ENCODE assay signal across 8 cellular contexts in the genomic region with DNA sequence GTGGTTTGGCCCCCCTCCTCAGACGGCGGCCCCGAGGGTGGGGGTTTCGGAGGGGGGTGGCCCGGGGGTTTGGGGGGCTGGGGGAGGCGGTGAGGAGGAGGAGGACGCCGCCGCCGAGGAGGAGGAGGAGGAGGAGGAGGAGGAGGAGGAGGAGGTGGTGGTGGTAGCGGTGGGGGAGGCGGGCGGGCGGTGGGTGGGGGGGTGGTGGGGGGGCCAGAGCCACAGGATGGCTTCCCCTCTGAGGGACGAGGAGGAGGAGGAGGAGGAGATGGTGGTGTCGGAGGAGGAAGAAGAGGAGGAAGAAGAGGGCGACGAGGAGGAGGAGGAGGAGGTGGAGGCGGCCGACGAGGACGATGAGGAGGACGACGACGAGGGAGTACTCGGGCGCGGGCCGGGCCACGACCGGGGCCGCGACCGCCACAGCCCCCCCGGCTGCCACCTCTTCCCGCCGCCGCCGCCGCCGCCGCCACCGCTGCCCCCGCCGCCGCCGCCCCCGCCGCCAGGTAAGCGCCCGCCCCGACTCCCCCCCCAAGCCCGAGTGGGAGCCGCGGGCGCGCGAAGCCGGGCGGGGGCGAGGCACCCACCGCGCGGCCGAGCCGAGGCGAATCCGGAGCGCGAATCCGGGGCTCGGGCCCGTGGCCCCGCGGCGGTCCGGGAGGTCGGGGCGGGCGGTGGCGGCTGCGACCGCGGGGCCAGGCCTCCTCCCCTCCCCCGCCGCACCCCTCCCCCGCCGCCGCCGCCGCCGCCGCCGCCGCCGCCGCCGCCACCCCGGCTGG. TPM values are rescaled to one million over a fixed set of nuclear protein-coding genes. Genes with fewer than 3 reads are reported as not detected.
DNase-seq lines count a peak whose midpoint lies in the region; ATAC-seq, FAIRE-seq and TF ChIP-seq lines count a peak whose summit lies in the region.

No MANE protein-coding gene starts in this region.

- H3K27ac ChIP-seq in RWPE2 (ENCODE audit: poor library complexity, severe bottlenecking) (peak overlapping the region; percentile 94), HepG2 (ENCODE audit: extremely low read length, insufficient read depth, low read length) (no peak overlapping the region)

- no peaks in the 10 kb centered on the region for H4K20me1 ChIP-seq in HepG2 (ENCODE audit: insufficient read depth, low read length)

- WGBS in HepG2 (ENCODE audit: low lambda C conversion rate) = 6% methylated on average over 28 of the region's 99 CpGs

- H3K9me3 ChIP-seq in RWPE2 (ENCODE audit: severe bottlenecking) = no peaks in the 10 kb centered on the region
- H3K9me3 ChIP-seq in HepG2 (ENCODE audit: low read length) = no peaks in the 10 kb centered on the region

- no peaks in the 10 kb centered on the region for H3K9me3 Mint-ChIP-seq in stimulated activated memory B cell treated with anti-CD40 and anti-IgM and Interleukin-4, amounts not matched to agents 10 μg/mL and 1 μg/mL and 100 μg/mL, for 72 hours

- H3K36me3 ChIP-seq in RWPE2 (ENCODE audit: low read depth) = peaks cover 29% of the 10 kb centered on the region
- no peaks in the 10 kb centered on the region for H3K36me3 ChIP-seq in HepG2 (replicated peaks in 1 of 2; ENCODE audit: control insufficient read depth in 1 of 2, insufficient read depth in 2 of 2, low read length in 2 of 2)

- H3K27ac Mint-ChIP-seq in stimulated activated memory B cell treated with anti-CD40 and anti-IgM and Interleukin-4, amounts not matched to agents 10 μg/mL and 1 μg/mL and 100 μg/mL, for 72 hours = peak overlapping the region; percentile 44

- no peak for TF ChIP-seq CTCF in GM20000 (IDR thresholded peaks at IDR 0.05; ENCODE audit: extremely low read depth, missing control alignments)
- TF ChIP-seq CTCF in RWPE2 (IDR thresholded peaks at IDR 0.05; ENCODE audit: poor library complexity, severe bottlenecking) = no peak
- no peak for TF ChIP-seq CTCF in astrocyte of the cerebellum (IDR thresholded peaks at IDR 0.05; ENCODE audit: low read depth, low read length, missing control alignments)
- TF ChIP-seq CTCF in HepG2 (CRISPR knock-in tag; IDR thresholded peaks at IDR 0.05) = no peak

- no peak overlapping the region; the same call in 1 of the 2 replicates for H3K4me2 ChIP-seq in HepG2 (ENCODE audit: low read depth, low read length)

- POLR2A ChIA-PET in HepG2 (lab: Yijun Ruan, JAX) = interaction anchor here (1.5 to 1.7 kb wide), 2 partner anchors 21 to 28 kb away, joined by 4 to 6 read pairs; a partner anchor contains a TSS

- H3K4me3 Mint-ChIP-seq in stimulated activated memory B cell treated with anti-CD40 and anti-IgM and Interleukin-4, amounts not matched to agents 10 μg/mL and 1 μg/mL and 100 μg/mL, for 72 hours = peak overlapping the region; percentile 71

- FAIRE-seq in HepG2 (lab: Jason Lieb, UNC) (no peak), GM12892 (lab: Jason Lieb, UNC) (no peak)

- peak overlapping the region; percentile 47 for H3K4me3 ChIP-seq in RWPE2 (ENCODE audit: severe bottlenecking)
- H3K4me3 ChIP-seq in astrocyte of the cerebellum (ENCODE audit: low read depth, low read length) = peak overlapping the region; percentile 84
- H3K4me3 ChIP-seq in HepG2 (replicated peaks in 1 of 3; ENCODE audit: insufficient read depth in 1 of 3, low read depth in 2 of 3, low read length in 3 of 3) = peak overlapping the region in 2 of 3 experiments; percentile 68 to 76; a peak in 3 of 6 replicates

- H3K27me3 Mint-ChIP-seq in stimulated activated memory B cell treated with anti-CD40 and anti-IgM and Interleukin-4, amounts not matched to agents 10 μg/mL and 1 μg/mL and 100 μg/mL, for 72 hours = peaks cover 5% of the 10 kb centered on the region

- BruUV-seq in HepG2 (replicated peaks; lab: Mats Ljungman, UMichigan) = no TSS peak

- H3K27me3 ChIP-seq in RWPE2 (ENCODE audit: insufficient read depth, poor library complexity, severe bottlenecking) (no peaks in the 10 kb centered on the region), HepG2 (ENCODE audit: control insufficient read depth in 1 of 2, insufficient read depth in 2 of 2, low read length in 2 of 2) (peaks cover 1 to 22% of the 10 kb centered on the region in 2 experiments; a peak in 2 of 5 replicates)

- peak; percentile 55 for DNase-seq in GM20000 (ENCODE audit: low spot score)
- no peak for DNase-seq in RWPE2 (ENCODE audit: low spot score)
- DNase-seq in astrocyte of the cerebellum (ENCODE audit: low read depth) = no peak
- DNase-seq in HepG2 (ENCODE audit: low spot score) = no peak
- no peak for DNase-seq in GM12892 (ENCODE audit: insufficient read length)

- no peak for TF ChIP-seq POLR2A in HepG2 (IDR thresholded peaks at IDR 0.05; ENCODE audit: insufficient read depth in 1 of 2, low read depth in 2 of 2, low read length in 2 of 2)
- no peak for TF ChIP-seq POLR2A in GM12892 (IDR thresholded peaks at IDR 0.05; ENCODE audit: low read depth, low read length)

- H3K36me3 Mint-ChIP-seq in stimulated activated memory B cell treated with anti-CD40 and anti-IgM and Interleukin-4, amounts not matched to agents 10 μg/mL and 1 μg/mL and 100 μg/mL, for 72 hours = no peaks in the 10 kb centered on the region

- H3K4me1 ChIP-seq in RWPE2 (ENCODE audit: insufficient read depth, poor library complexity, severe bottlenecking) = peaks cover 27% of the 10 kb centered on the region
- peaks cover 58% of the 10 kb centered on the region for H3K4me1 ChIP-seq in HepG2 (ENCODE audit: insufficient read depth, low read length)

- H3K4me1 Mint-ChIP-seq in stimulated activated memory B cell treated with anti-CD40 and anti-IgM and Interleukin-4, amounts not matched to agents 10 μg/mL and 1 μg/mL and 100 μg/mL, for 72 hours = no peaks in the 10 kb centered on the region

- ATAC-seq in RWPE2 (ENCODE audit: low read depth) = no peak
- ATAC-seq in HepG2 = no peak
- ATAC-seq in stimulated activated memory B cell treated with anti-CD40 and anti-IgM and Interleukin-4, amounts not matched to agents 10 μg/mL and 1 μg/mL and 100 μg/mL, for 72 hours = no peak
- ATAC-seq in HG02588 (IDR thresholded peaks at IDR 0.05; ENCODE audit: unreplicated experiment) = no peak
- ATAC-seq in GM19324 (IDR thresholded peaks at IDR 0.05; ENCODE audit: low FRiP score, unreplicated experiment) = no peak

- TF ChIP-seq EP300 in HepG2 (IDR thresholded peaks at IDR 0.05; ENCODE audit: low read depth in 2 of 2, low read length in 2 of 2) (no peak), HepG2 (CRISPR knock-in tag; IDR thresholded peaks at IDR 0.05; ENCODE audit: borderline replicate concordance) (no peak)

- no peak overlapping the region for H3K9ac ChIP-seq in HepG2 (ENCODE audit: insufficient read depth, low read depth, low read length)

- H3K79me2 ChIP-seq in HepG2 (ENCODE audit: insufficient read depth, low read length) = no peaks in the 10 kb centered on the region

- CTCF ChIA-PET in HepG2 (lab: Yijun Ruan, JAX; ENCODE audit: low intra/inter-chr PET ratio, low total read pairs) = no interaction called here

- no peak overlapping the region for H2AFZ ChIP-seq in HepG2 (ENCODE audit: low read length)

- intact Hi-C loops in HepG2 (cut with micrococcal nuclease; ENCODE audit: unreplicated experiment) = no loop called here

- in situ Hi-C loops in astrocyte of the cerebellum (cut with HindIII; ENCODE audit: low sequenced_read_pairs) (no loop called here), HepG2 (cut with HindIII; ENCODE audit: extremely low pct_ligation_motif_present, low pct_unique_long_range_greater_than_20kb) (no loop called here)

- no peak for TF ChIP-seq RAD21 in HepG2 (CRISPR knock-in tag; IDR thresholded peaks at IDR 0.05)

RNA-seq across cellular contexts. Expression of a gene that starts 3.8 kb away (rescaled TPM):
- total RNA-seq in HepG2 (2016; rRNA removed; fragmentation: Illumina TruSeq; extraction: Trizol) = 3.3 and 3.7 TPM in 2 replicates
- 0.20 and 0.53 TPM in 2 replicates for total RNA-seq in HepG2 (2016; cell fraction: cytosol; rRNA removed; fragmentation: Illumina TruSeq; extraction: Trizol; ENCODE audit: low read depth)
- total RNA-seq in HepG2 (2016; cell fraction: insoluble cytoplasmic fraction; rRNA removed; fragmentation: Illumina TruSeq; extraction: Trizol) = 1.6 and 3.6 TPM in 2 replicates
- 1.1 and 3.2 TPM in 2 replicates for total RNA-seq in HepG2 (2016; cell fraction: membrane; rRNA removed; fragmentation: Illumina TruSeq; extraction: Trizol)
- 4.7 and 9.3 TPM in 2 replicates for total RNA-seq in HepG2 (2016; cell fraction: nucleus; rRNA removed; fragmentation: Illumina TruSeq; extraction: Trizol)
- polyA plus RNA-seq in HepG2 (2011; rRNA removed) = 2.7 and 3.3 TPM in 2 replicates
- 1.8 and 1.9 TPM in 2 replicates for polyA plus RNA-seq in HepG2 (2011; cell fraction: cytosol; rRNA removed)
- 21.5 and 21.6 TPM in 2 replicates for polyA plus RNA-seq in HepG2 (2011; cell fraction: nucleus; rRNA removed)
- polyA plus RNA-seq in HepG2 (2012) = 6.4 and 10.0 TPM in 2 replicates
- 0.57 and 0.75 TPM in 2 replicates for polyA plus RNA-seq in HepG2 (2016; cell fraction: cytosol; fragmentation: Illumina TruSeq; extraction: Trizol; ENCODE audit: low read depth)
- 1.8 and 5.2 TPM in 2 replicates for polyA plus RNA-seq in HepG2 (2016; cell fraction: insoluble cytoplasmic fraction; fragmentation: Illumina TruSeq; extraction: Trizol; ENCODE audit: low read depth)
- polyA plus RNA-seq in HepG2 (2016; cell fraction: membrane; fragmentation: Illumina TruSeq; extraction: Trizol; ENCODE audit: low read depth) = 1.1 and 1.3 TPM in 2 replicates
- 15.5 and 16.4 TPM in 2 replicates for polyA plus RNA-seq in HepG2 (2016; cell fraction: nucleus; fragmentation: Illumina TruSeq; extraction: Trizol; ENCODE audit: insufficient read depth, low read depth)
- 8.0 and 73.1 TPM in 2 replicates for polyA minus RNA-seq in HepG2 (2011; rRNA and poly(A)+ RNA removed; ENCODE audit: low replicate concordance)
- 3.3 and 3.9 TPM in 2 replicates for polyA minus RNA-seq in HepG2 (2011; cell fraction: cytosol; rRNA and poly(A)+ RNA removed)
- polyA minus RNA-seq in HepG2 (2011; cell fraction: nucleus; rRNA and poly(A)+ RNA removed) = 9.1 and 12.4 TPM in 2 replicates
- 34.9 TPM for polyA plus RNA-seq in GM12892 (2012; ENCODE audit: missing spikeins)

RNA-seq across cellular contexts. Expression of a gene that starts 27.0 kb away (rescaled TPM):
- 17.0 and 21.4 TPM in 2 replicates for total RNA-seq in HepG2 (2016; rRNA removed; fragmentation: Illumina TruSeq; extraction: Trizol)
- 1.1 TPM in 2 replicates for total RNA-seq in HepG2 (2016; cell fraction: cytosol; rRNA removed; fragmentation: Illumina TruSeq; extraction: Trizol; ENCODE audit: low read depth)
- 16.9 and 20.4 TPM in 2 replicates for total RNA-seq in HepG2 (2016; cell fraction: insoluble cytoplasmic fraction; rRNA removed; fragmentation: Illumina TruSeq; extraction: Trizol)
- total RNA-seq in HepG2 (2016; cell fraction: membrane; rRNA removed; fragmentation: Illumina TruSeq; extraction: Trizol) = 9.5 and 12.3 TPM in 2 replicates
- total RNA-seq in HepG2 (2016; cell fraction: nucleus; rRNA removed; fragmentation: Illumina TruSeq; extraction: Trizol) = 9.1 and 10.0 TPM in 2 replicates
- 7.9 and 8.9 TPM in 2 replicates for polyA plus RNA-seq in HepG2 (2011; rRNA removed)
- 7.7 and 8.1 TPM in 2 replicates for polyA plus RNA-seq in HepG2 (2011; cell fraction: cytosol; rRNA removed)
- 7.1 and 7.3 TPM in 2 replicates for polyA plus RNA-seq in HepG2 (2011; cell fraction: nucleus; rRNA removed)
- 5.1 and 7.4 TPM in 2 replicates for polyA plus RNA-seq in HepG2 (2012)
- 1.4 and 1.9 TPM in 2 replicates for polyA plus RNA-seq in HepG2 (2016; cell fraction: cytosol; fragmentation: Illumina TruSeq; extraction: Trizol; ENCODE audit: low read depth)
- 20.6 and 21.0 TPM in 2 replicates for polyA plus RNA-seq in HepG2 (2016; cell fraction: insoluble cytoplasmic fraction; fragmentation: Illumina TruSeq; extraction: Trizol; ENCODE audit: low read depth)
- 6.2 and 7.1 TPM in 2 replicates for polyA plus RNA-seq in HepG2 (2016; cell fraction: membrane; fragmentation: Illumina TruSeq; extraction: Trizol; ENCODE audit: low read depth)
- 14.1 and 14.8 TPM in 2 replicates for polyA plus RNA-seq in HepG2 (2016; cell fraction: nucleus; fragmentation: Illumina TruSeq; extraction: Trizol; ENCODE audit: insufficient read depth, low read depth)
- 9.3 and 30.2 TPM in 2 replicates for polyA minus RNA-seq in HepG2 (2011; rRNA and poly(A)+ RNA removed; ENCODE audit: low replicate concordance)
- 4.3 and 5.6 TPM in 2 replicates for polyA minus RNA-seq in HepG2 (2011; cell fraction: cytosol; rRNA and poly(A)+ RNA removed)
- polyA minus RNA-seq in HepG2 (2011; cell fraction: nucleus; rRNA and poly(A)+ RNA removed) = 4.2 and 6.0 TPM in 2 replicates
- polyA plus RNA-seq in GM12892 (2012; ENCODE audit: missing spikeins) = 4.9 TPM

RNA-seq across cellular contexts. Expression of a gene that starts 27.4 kb away (rescaled TPM):
- total RNA-seq in HepG2 (2016; rRNA removed; fragmentation: Illumina TruSeq; extraction: Trizol) = 91.6 and 105 TPM in 2 replicates
- 62.3 and 74.3 TPM in 2 replicates for total RNA-seq in HepG2 (2016; cell fraction: cytosol; rRNA removed; fragmentation: Illumina TruSeq; extraction: Trizol; ENCODE audit: low read depth)
- 94.6 and 120 TPM in 2 replicates for total RNA-seq in HepG2 (2016; cell fraction: insoluble cytoplasmic fraction; rRNA removed; fragmentation: Illumina TruSeq; extraction: Trizol)
- total RNA-seq in HepG2 (2016; cell fraction: membrane; rRNA removed; fragmentation: Illumina TruSeq; extraction: Trizol) = 54.2 and 67.7 TPM in 2 replicates
- 37.3 and 42.0 TPM in 2 replicates for total RNA-seq in HepG2 (2016; cell fraction: nucleus; rRNA removed; fragmentation: Illumina TruSeq; extraction: Trizol)
- polyA plus RNA-seq in HepG2 (2011; rRNA removed) = 43.9 and 46.9 TPM in 2 replicates
- 35.2 and 66.3 TPM in 2 replicates for polyA plus RNA-seq in HepG2 (2011; cell fraction: cytosol; rRNA removed)
- polyA plus RNA-seq in HepG2 (2011; cell fraction: nucleus; rRNA removed) = 36.8 and 49.2 TPM in 2 replicates
- polyA plus RNA-seq in HepG2 (2012) = 19.2 and 22.5 TPM in 2 replicates
- polyA plus RNA-seq in HepG2 (2016; cell fraction: cytosol; fragmentation: Illumina TruSeq; extraction: Trizol; ENCODE audit: low read depth) = 53.8 and 75.0 TPM in 2 replicates
- 69.5 and 79.8 TPM in 2 replicates for polyA plus RNA-seq in HepG2 (2016; cell fraction: insoluble cytoplasmic fraction; fragmentation: Illumina TruSeq; extraction: Trizol; ENCODE audit: low read depth)
- 39.8 and 49.0 TPM in 2 replicates for polyA plus RNA-seq in HepG2 (2016; cell fraction: membrane; fragmentation: Illumina TruSeq; extraction: Trizol; ENCODE audit: low read depth)
- 46.6 and 50.5 TPM in 2 replicates for polyA plus RNA-seq in HepG2 (2016; cell fraction: nucleus; fragmentation: Illumina TruSeq; extraction: Trizol; ENCODE audit: insufficient read depth, low read depth)
- polyA minus RNA-seq in HepG2 (2011; rRNA and poly(A)+ RNA removed; ENCODE audit: low replicate concordance) = 21.5 and 58.0 TPM in 2 replicates
- polyA minus RNA-seq in HepG2 (2011; cell fraction: cytosol; rRNA and poly(A)+ RNA removed) = 35.5 and 51.8 TPM in 2 replicates
- 13.3 and 23.4 TPM in 2 replicates for polyA minus RNA-seq in HepG2 (2011; cell fraction: nucleus; rRNA and poly(A)+ RNA removed)
- polyA plus RNA-seq in GM12892 (2012; ENCODE audit: missing spikeins) = 76.3 TPM

RNA-seq across cellular contexts. Expression of a gene that starts 29.9 kb away (rescaled TPM):
- 0.31 TPM in 1 of 2 replicates, not detected in the other for total RNA-seq in HepG2 (2016; rRNA removed; fragmentation: Illumina TruSeq; extraction: Trizol)
- total RNA-seq in HepG2 (2016; cell fraction: cytosol; rRNA removed; fragmentation: Illumina TruSeq; extraction: Trizol; ENCODE audit: low read depth) = not detected in 2 replicates
- 0.19 TPM in 1 of 2 replicates, not detected in the other for total RNA-seq in HepG2 (2016; cell fraction: insoluble cytoplasmic fraction; rRNA removed; fragmentation: Illumina TruSeq; extraction: Trizol)
- total RNA-seq in HepG2 (2016; cell fraction: membrane; rRNA removed; fragmentation: Illumina TruSeq; extraction: Trizol) = not detected in 2 replicates
- 1.1 TPM in 1 of 2 replicates, not detected in the other for total RNA-seq in HepG2 (2016; cell fraction: nucleus; rRNA removed; fragmentation: Illumina TruSeq; extraction: Trizol)
- 0.66 and 0.84 TPM in 2 replicates for polyA plus RNA-seq in HepG2 (2011; rRNA removed)
- polyA plus RNA-seq in HepG2 (2011; cell fraction: cytosol; rRNA removed) = 0.08 and 0.43 TPM in 2 replicates
- 7.3 and 9.6 TPM in 2 replicates for polyA plus RNA-seq in HepG2 (2011; cell fraction: nucleus; rRNA removed)
- 0.51 and 1.9 TPM in 2 replicates for polyA plus RNA-seq in HepG2 (2012)
- 0.26 and 0.33 TPM in 2 replicates for polyA plus RNA-seq in HepG2 (2016; cell fraction: cytosol; fragmentation: Illumina TruSeq; extraction: Trizol; ENCODE audit: low read depth)
- polyA plus RNA-seq in HepG2 (2016; cell fraction: insoluble cytoplasmic fraction; fragmentation: Illumina TruSeq; extraction: Trizol; ENCODE audit: low read depth) = 0.28 and 0.30 TPM in 2 replicates
- polyA plus RNA-seq in HepG2 (2016; cell fraction: membrane; fragmentation: Illumina TruSeq; extraction: Trizol; ENCODE audit: low read depth) = 0.23 and 0.27 TPM in 2 replicates
- polyA plus RNA-seq in HepG2 (2016; cell fraction: nucleus; fragmentation: Illumina TruSeq; extraction: Trizol; ENCODE audit: insufficient read depth, low read depth) = 4.6 and 6.5 TPM in 2 replicates
- 0.36 TPM in 1 of 2 replicates, not detected in the other for polyA minus RNA-seq in HepG2 (2011; rRNA and poly(A)+ RNA removed; ENCODE audit: low replicate concordance)
- polyA minus RNA-seq in HepG2 (2011; cell fraction: cytosol; rRNA and poly(A)+ RNA removed) = not detected in 2 replicates
- 1.3 and 2.7 TPM in 2 replicates for polyA minus RNA-seq in HepG2 (2011; cell fraction: nucleus; rRNA and poly(A)+ RNA removed)
- polyA plus RNA-seq in GM12892 (2012; ENCODE audit: missing spikeins) = 0.76 TPM

RNA-seq across cellular contexts. Expression of a gene that starts 31.3 kb away (rescaled TPM):
- total RNA-seq in HepG2 (2016; rRNA removed; fragmentation: Illumina TruSeq; extraction: Trizol) = 0.20 and 0.38 TPM in 2 replicates
- 0.10 TPM in 1 of 2 replicates, not detected in the other for total RNA-seq in HepG2 (2016; cell fraction: cytosol; rRNA removed; fragmentation: Illumina TruSeq; extraction: Trizol; ENCODE audit: low read depth)
- 0.37 and 0.41 TPM in 2 replicates for total RNA-seq in HepG2 (2016; cell fraction: insoluble cytoplasmic fraction; rRNA removed; fragmentation: Illumina TruSeq; extraction: Trizol)
- total RNA-seq in HepG2 (2016; cell fraction: membrane; rRNA removed; fragmentation: Illumina TruSeq; extraction: Trizol) = 0.21 and 0.22 TPM in 2 replicates
- 0.22 and 0.56 TPM in 2 replicates for total RNA-seq in HepG2 (2016; cell fraction: nucleus; rRNA removed; fragmentation: Illumina TruSeq; extraction: Trizol)
- polyA plus RNA-seq in HepG2 (2011; rRNA removed) = 0.79 and 0.94 TPM in 2 replicates
- 1.7 and 3.4 TPM in 2 replicates for polyA plus RNA-seq in HepG2 (2011; cell fraction: cytosol; rRNA removed)
- polyA plus RNA-seq in HepG2 (2011; cell fraction: nucleus; rRNA removed) = 0.79 and 4.8 TPM in 2 replicates
- 0.68 and 0.79 TPM in 2 replicates for polyA plus RNA-seq in HepG2 (2012)
- 0.15 and 0.16 TPM in 2 replicates for polyA plus RNA-seq in HepG2 (2016; cell fraction: cytosol; fragmentation: Illumina TruSeq; extraction: Trizol; ENCODE audit: low read depth)
- 0.49 and 0.63 TPM in 2 replicates for polyA plus RNA-seq in HepG2 (2016; cell fraction: insoluble cytoplasmic fraction; fragmentation: Illumina TruSeq; extraction: Trizol; ENCODE audit: low read depth)
- 0.23 and 0.33 TPM in 2 replicates for polyA plus RNA-seq in HepG2 (2016; cell fraction: membrane; fragmentation: Illumina TruSeq; extraction: Trizol; ENCODE audit: low read depth)
- polyA plus RNA-seq in HepG2 (2016; cell fraction: nucleus; fragmentation: Illumina TruSeq; extraction: Trizol; ENCODE audit: insufficient read depth, low read depth) = 1.5 and 2.2 TPM in 2 replicates
- polyA minus RNA-seq in HepG2 (2011; rRNA and poly(A)+ RNA removed; ENCODE audit: low replicate concordance) = 0.22 and 3.6 TPM in 2 replicates
- 0.20 and 0.26 TPM in 2 replicates for polyA minus RNA-seq in HepG2 (2011; cell fraction: cytosol; rRNA and poly(A)+ RNA removed)
- 0.25 and 0.64 TPM in 2 replicates for polyA minus RNA-seq in HepG2 (2011; cell fraction: nucleus; rRNA and poly(A)+ RNA removed)
- 3.8 TPM for polyA plus RNA-seq in GM12892 (2012; ENCODE audit: missing spikeins)
